In genomic region chr17:50190278-50191069, GRCh38 we compare ENCODE assay signal across 1 cellular context.
TF ChIP-seq lines count a peak whose summit lies in the region.

No MANE protein-coding gene starts in this region.

TF ChIP-seq in IMR-90, 13 proteins besides CTCF, POLR2A, EP300 and RAD21:
- TF ChIP-seq MXI1 (IDR thresholded peaks at IDR 0.05; ENCODE audit: borderline replicate concordance, low read depth, low read length) (peak; percentile 16; the same call in 1 of the 2 replicates), MAZ (IDR thresholded peaks at IDR 0.05; ENCODE audit: borderline replicate concordance, low read depth, low read length) (no peak), ELK1 (IDR thresholded peaks at IDR 0.05; ENCODE audit: borderline replicate concordance, low read depth, low read length) (no peak), NFE2L2 (IDR thresholded peaks at IDR 0.05; ENCODE audit: low read depth, low read length) (no peak), FOS (IDR thresholded peaks at IDR 0.05; ENCODE audit: low read depth, low read length) (no peak), MAFK (IDR thresholded peaks at IDR 0.05; ENCODE audit: low read depth, low read length) (no peak), BHLHE40 (IDR thresholded peaks at IDR 0.05; ENCODE audit: low read depth, low read length) (no peak), RCOR1 (IDR thresholded peaks at IDR 0.05; ENCODE audit: insufficient replicate concordance, low read length) (peak; percentile 49), RFX5 (IDR thresholded peaks at IDR 0.05; ENCODE audit: low read depth, low read length) (no peak), CHD1 (IDR thresholded peaks at IDR 0.05; ENCODE audit: low read depth, low read length) (peak; percentile 71; the same call in 1 of the 2 replicates), SMC3 (IDR thresholded peaks at IDR 0.05; ENCODE audit: low read depth, low read length) (no peak), CEBPB (IDR thresholded peaks at IDR 0.05; ENCODE audit: low read depth, low read length) (no peak)
- TF ChIP-seq, protein P1, sequence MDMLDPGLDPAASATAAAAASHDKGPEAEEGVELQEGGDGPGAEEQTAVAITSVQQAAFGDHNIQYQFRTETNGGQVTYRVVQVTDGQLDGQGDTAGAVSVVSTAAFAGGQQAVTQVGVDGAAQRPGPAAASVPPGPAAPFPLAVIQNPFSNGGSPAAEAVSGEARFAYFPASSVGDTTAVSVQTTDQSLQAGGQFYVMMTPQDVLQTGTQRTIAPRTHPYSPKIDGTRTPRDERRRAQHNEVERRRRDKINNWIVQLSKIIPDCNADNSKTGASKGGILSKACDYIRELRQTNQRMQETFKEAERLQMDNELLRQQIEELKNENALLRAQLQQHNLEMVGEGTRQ (IDR thresholded peaks at IDR 0.05; ENCODE audit: low read depth, low read length), result no peak
